13 cellular contexts compared by ENCODE assay signal in genomic region chr3:174191380-174191779, GRCh38.
A peak's percentile ranks its signal among the peaks of the same experiment; 100 is the strongest.
DNase-seq lines count a peak whose midpoint lies in the region; ATAC-seq, FAIRE-seq and TF ChIP-seq lines count a peak whose summit lies in the region.
"Had no signal": no experiment of that assay in that cellular context is flagged by ENCODE, and none has a peak within 500 bp of the region (broad histone marks: within the 10 kb centered on the region; RNA-seq: fewer than 3 reads in every experiment).

No MANE protein-coding gene starts in this region.

- H3K79me2 ChIP-seq in endothelial cell of umbilical vein (ENCODE audit: control insufficient read depth, insufficient read depth, low read length), result no peaks in the 10 kb centered on the region

- intact Hi-C loops in endothelial cell of umbilical vein (cut with micrococcal nuclease) (loop anchor here (5.0 to 10.0 kb wide), 2 partner anchors 447 to 794 kb away; partner anchors contain the start of gene NLGN1), mucosa of descending colon (cut with DNase I, micrococcal nuclease) (no loop called here)

- DNase-seq in endothelial cell of umbilical vein (ENCODE audit: low read depth, low spot score), result peak; percentile 28
- no peak for DNase-seq in mucosa of descending colon
- DNase-seq in omental fat pad (ENCODE audit: low spot score), result no peak
- no peak for DNase-seq in D721Med (ENCODE audit: insufficient read length, low spot score)
- DNase-seq: CD8-positive, alpha-beta T cell; HCEC 1CT; stimulated activated CD4-positive, alpha-beta T cell treated with anti-CD3 and anti-CD28 coated beads, Interleukin-12 subunit alpha, Interleukin-12 subunit beta, amount 100 ng/mL, for 4 hours; transverse colon had no signal

- POLR2A ChIA-PET in endothelial cell of umbilical vein (lab: Charles Lee), result no interaction called here

- H3K9ac ChIP-seq in endothelial cell of umbilical vein (replicated peaks; ENCODE audit: extremely low read depth, insufficient read depth, low read length), result no peak overlapping the region

- H3K4me1 ChIP-seq in endothelial cell of umbilical vein (ENCODE audit: control insufficient read depth, extremely low read depth, insufficient read depth, low read length) (peaks cover 21% of the 10 kb centered on the region), mucosa of descending colon (ENCODE audit: low read depth) (no peaks in the 10 kb centered on the region)
- H3K4me1 ChIP-seq: transverse colon had no signal

- H3K36me3 ChIP-seq in endothelial cell of umbilical vein (ENCODE audit: control insufficient read depth in 2 of 2, extremely low read depth in 1 of 2, insufficient read depth in 2 of 2, low read length in 2 of 2), result no peaks in the 10 kb centered on the region
- no peaks in the 10 kb centered on the region for H3K36me3 ChIP-seq in mucosa of descending colon (ENCODE audit: low read depth)
- H3K36me3 ChIP-seq: esophagus muscularis mucosa, transverse colon had no signal

- BruUV-seq in endothelial cell of umbilical vein (replicated peaks; lab: Mats Ljungman, UMichigan), result no TSS peak

- no peaks in the 10 kb centered on the region for H3K9me3 ChIP-seq in endothelial cell of umbilical vein (replicated peaks; ENCODE audit: control insufficient read depth, insufficient read depth, low read length)
- H3K9me3 ChIP-seq in mucosa of descending colon, result no peaks in the 10 kb centered on the region
- H3K9me3 ChIP-seq: esophagus muscularis mucosa, transverse colon had no signal

- no peak overlapping the region for H2AFZ ChIP-seq in endothelial cell of umbilical vein (ENCODE audit: low read depth, low read length)

- H3K27me3 ChIP-seq in endothelial cell of umbilical vein (ENCODE audit: control insufficient read depth in 2 of 2, insufficient read depth in 2 of 2, low read length in 2 of 2), result no peaks in the 10 kb centered on the region
- H3K27me3 ChIP-seq: esophagus muscularis mucosa, transverse colon had no signal

- no peak overlapping the region for H3K4me3 ChIP-seq in endothelial cell of umbilical vein (replicated peaks in 1 of 3; ENCODE audit: insufficient read depth in 1 of 3, low read depth in 1 of 3, low read length in 3 of 3)
- no peak overlapping the region for H3K4me3 ChIP-seq in mucosa of descending colon
- H3K4me3 ChIP-seq: esophagus muscularis mucosa, lung, transverse colon had no signal

- H3K27ac ChIP-seq in endothelial cell of umbilical vein (ENCODE audit: insufficient read depth, low read depth, low read length), result no peak overlapping the region
- H3K27ac ChIP-seq: esophagus muscularis mucosa, transverse colon had no signal

- TF ChIP-seq POLR2A in endothelial cell of umbilical vein (IDR thresholded peaks at IDR 0.05; ENCODE audit: low read depth, low read length), result no peak

- CTCF ChIA-PET in endothelial cell of umbilical vein (lab: Charles Lee), result interaction anchor here (1.1 kb wide), 1 partner anchor 10 kb away, joined by 3 read pairs; no protein-coding TSS in a partner anchor

- dilution Hi-C loops in endothelial cell of umbilical vein (cut with MboI; ENCODE audit: extremely low pct_ligation_motif_present, low sequenced_read_pairs), result no loop called here

- no peak for TF ChIP-seq CTCF in endothelial cell of umbilical vein (IDR thresholded peaks at IDR 0.05; ENCODE audit: extremely low read depth in 1 of 2, insufficient read depth in 1 of 2, low read depth in 1 of 2, low read length in 2 of 2)
- TF ChIP-seq CTCF in mucosa of descending colon (IDR thresholded peaks at IDR 0.05), result no peak
- no peak for TF ChIP-seq CTCF in omental fat pad (IDR thresholded peaks at IDR 0.05)
- TF ChIP-seq CTCF in D721Med (IDR thresholded peaks at IDR 0.05; ENCODE audit: insufficient read depth, missing control alignments), result no peak

- FAIRE-seq in endothelial cell of umbilical vein (lab: Jason Lieb, UNC), result no peak
- FAIRE-seq in D721Med (lab: Jason Lieb, UNC), result no peak

- ATAC-seq in GM18520 (IDR thresholded peaks at IDR 0.05; ENCODE audit: unreplicated experiment) (peak; percentile 96), GM21381 (IDR thresholded peaks at IDR 0.05; ENCODE audit: unreplicated experiment) (peak; percentile 75), HG03439 (IDR thresholded peaks at IDR 0.05; ENCODE audit: unreplicated experiment) (peak; percentile 88), mucosa of descending colon (no peak), omental fat pad (ENCODE audit: low FRiP score) (no peak)
- ATAC-seq: CD8-positive, alpha-beta T cell had no signal

- no peaks in the 10 kb centered on the region for H4K20me1 ChIP-seq in endothelial cell of umbilical vein (replicated peaks; ENCODE audit: control insufficient read depth, extremely low read depth, insufficient read depth, low read length)

- peak overlapping the region; percentile 58 for H3K4me2 ChIP-seq in endothelial cell of umbilical vein (ENCODE audit: insufficient read depth, low read length)

- H3K9me1 ChIP-seq in endothelial cell of umbilical vein (replicated peaks; ENCODE audit: control insufficient read depth, extremely low read depth, insufficient read depth, low read length), result no peaks in the 10 kb centered on the region

TF ChIP-seq in endothelial cell of umbilical vein, 7 proteins besides CTCF, POLR2A, EP300 and RAD21:
- TF ChIP-seq, protein P1, sequence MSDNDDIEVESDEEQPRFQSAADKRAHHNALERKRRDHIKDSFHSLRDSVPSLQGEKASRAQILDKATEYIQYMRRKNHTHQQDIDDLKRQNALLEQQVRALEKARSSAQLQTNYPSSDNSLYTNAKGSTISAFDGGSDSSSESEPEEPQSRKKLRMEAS (IDR thresholded peaks at IDR 0.05; ENCODE audit: insufficient read depth, insufficient read length), result no peak
- TF ChIP-seq EZH2 (IDR thresholded peaks at IDR 0.05; ENCODE audit: borderline replicate concordance, low read depth, low read length, severe bottlenecking) (no peak), JUN (IDR thresholded peaks at IDR 0.05; ENCODE audit: borderline replicate concordance, insufficient read depth, insufficient read length, low read depth) (no peak), GATA2 (IDR thresholded peaks at IDR 0.05; ENCODE audit: insufficient read depth, insufficient read length, low read depth, low read length) (no peak), FOS (IDR thresholded peaks at IDR 0.05; ENCODE audit: borderline replicate concordance, insufficient read depth, low read length) (no peak), POLR2AphosphoS5 (IDR thresholded peaks at IDR 0.05; ENCODE audit: insufficient read depth, low read depth, low read length) (no peak)

Comparison
In these comparisons a context has a peak if more than half of its experiments do, and no peak if none do; other contexts are left out.
1. ATAC-seq: peak in GM18520 (single experiment), GM21381 (single experiment) and HG03439 (single experiment); none in mucosa of descending colon (single experiment) and omental fat pad (single experiment).